Comparison of ENCODE assay signal across 18 cellular contexts in genomic region chr1:237763137-237763536, GRCh38.
A peak's percentile ranks its signal among the peaks of the same experiment; 100 is the strongest.
DNase-seq lines count a peak whose midpoint lies in the region; ATAC-seq and TF ChIP-seq lines count a peak whose summit lies in the region.
"Had no signal": no experiment of that assay in that cellular context is flagged by ENCODE, and none has a peak within 500 bp of the region (broad histone marks: within the 10 kb centered on the region; RNA-seq: fewer than 3 reads in every experiment).

No MANE protein-coding gene starts in this region.

- peaks cover 3% of the 10 kb centered on the region for H3K4me1 Mint-ChIP-seq in neural progenitor cell
- H3K4me1 Mint-ChIP-seq: B cell had no signal

- no peak overlapping the region for H3K4me2 ChIP-seq in neural progenitor cell
- H3K4me2 ChIP-seq: A549; BLaER1 treated with 17β-estradiol and CSF1 and Interleukin-3, amounts not matched to agents 10 nM and 100 nM had no signal

- H3K27me3 ChIP-seq in left ventricle myocardium inferior (ENCODE audit: low read depth): no peaks in the 10 kb centered on the region
- no peaks in the 10 kb centered on the region for H3K27me3 ChIP-seq in neural progenitor cell
- H3K27me3 ChIP-seq: BLaER1 treated with 17β-estradiol and CSF1 and Interleukin-3, amounts not matched to agents 10 nM and 100 nM had no signal

- TF ChIP-seq CTCF in left ventricle myocardium inferior (IDR thresholded peaks at IDR 0.05; ENCODE audit: borderline replicate concordance) (no peak), neural progenitor cell (IDR thresholded peaks at IDR 0.05) (no peak)

- H4K20me1 ChIP-seq in neural progenitor cell (ENCODE audit: low read depth): no peaks in the 10 kb centered on the region
- H4K20me1 ChIP-seq: BLaER1 treated with 17β-estradiol and CSF1 and Interleukin-3, amounts not matched to agents 10 nM and 100 nM had no signal

- no peaks in the 10 kb centered on the region for H3K27me3 Mint-ChIP-seq in neural progenitor cell (ENCODE audit: insufficient read depth, low read depth)
- H3K27me3 Mint-ChIP-seq: B cell had no signal

- H2AFZ ChIP-seq in neural progenitor cell (replicated peaks): peak overlapping the region; percentile 19

- H3K4me1 ChIP-seq in left ventricle myocardium inferior (peaks cover 21% of the 10 kb centered on the region), neural progenitor cell (no peaks in the 10 kb centered on the region)
- H3K4me1 ChIP-seq: BLaER1 treated with 17β-estradiol and CSF1 and Interleukin-3, amounts not matched to agents 10 nM and 100 nM had no signal

- H3K36me3 ChIP-seq in left ventricle myocardium inferior (peaks cover 12% of the 10 kb centered on the region), neural progenitor cell (no peaks in the 10 kb centered on the region)
- H3K36me3 ChIP-seq: BLaER1 treated with 17β-estradiol and CSF1 and Interleukin-3, amounts not matched to agents 10 nM and 100 nM had no signal

- peak; percentile 30 for ATAC-seq in Right ventricle myocardium superior (ENCODE audit: poor library complexity)
- ATAC-seq in HG03521 (IDR thresholded peaks at IDR 0.05; ENCODE audit: unreplicated experiment): no peak
- ATAC-seq: A549; CD8-positive, alpha-beta T cell; GM12878; HepG2 had no signal

- H3K9me3 ChIP-seq in left ventricle myocardium inferior (replicated peaks) (no peaks in the 10 kb centered on the region), neural progenitor cell (ENCODE audit: low read depth) (no peaks in the 10 kb centered on the region)
- H3K9me3 ChIP-seq: A549; BLaER1 treated with 17β-estradiol and CSF1 and Interleukin-3, amounts not matched to agents 10 nM and 100 nM had no signal

- no peaks in the 10 kb centered on the region for H3K9me3 Mint-ChIP-seq in neural progenitor cell
- H3K9me3 Mint-ChIP-seq: CD8-positive, alpha-beta T cell; H9 had no signal

- no peak for DNase-seq in Right ventricle myocardium superior
- no peak for DNase-seq in left ventricle myocardium inferior
- peak; percentile 20 for DNase-seq in Ammon's horn (ENCODE audit: low spot score)
- DNase-seq in cerebellar cortex (ENCODE audit: low spot score): peak; percentile 10
- DNase-seq in neural progenitor cell (ENCODE audit: low spot score): no peak
- DNase-seq in NCI-H1105 (lab: John Stamatoyannopoulos, UW): no peak
- DNase-seq in activated CD4-positive, alpha-beta T cell treated with anti-CD3 and anti-CD28 coated beads for 48 hours: no peak
- DNase-seq: Calu3; CD8-positive, alpha-beta T cell; DMS79 treated with DMSO at 0.1 percent for 48 hours; H9 had no signal

- H3K4me3 Mint-ChIP-seq in neural progenitor cell: no peak overlapping the region
- H3K4me3 Mint-ChIP-seq: B cell; CD8-positive, alpha-beta T cell; H9 had no signal

- no peak overlapping the region for H3K9ac ChIP-seq in neural progenitor cell
- H3K9ac ChIP-seq: BLaER1 treated with 17β-estradiol and CSF1 and Interleukin-3, amounts not matched to agents 10 nM and 100 nM had no signal

- H3F3A ChIP-seq in neural progenitor cell (ENCODE audit: low read depth): no peaks in the 10 kb centered on the region

- H3K36me3 Mint-ChIP-seq in neural progenitor cell: no peaks in the 10 kb centered on the region
- H3K36me3 Mint-ChIP-seq: CD8-positive, alpha-beta T cell had no signal

- H3K4me3 ChIP-seq in left ventricle myocardium inferior: no peak overlapping the region
- H3K4me3 ChIP-seq in neural progenitor cell: no peak overlapping the region
- H3K4me3 ChIP-seq: A549; BLaER1 treated with 17β-estradiol and CSF1 and Interleukin-3, amounts not matched to agents 10 nM and 100 nM; GM12878 had no signal

- no peak overlapping the region for H3K27ac Mint-ChIP-seq in neural progenitor cell
- H3K27ac Mint-ChIP-seq: B cell; CD8-positive, alpha-beta T cell had no signal

- intact Hi-C loops in Right ventricle myocardium superior (cut with DNase I) (no loop called here), left ventricle myocardium inferior (cut with micrococcal nuclease) (no loop called here)

- H3K27ac ChIP-seq in left ventricle myocardium inferior (replicated peaks): no peak overlapping the region
- no peak overlapping the region for H3K27ac ChIP-seq in neural progenitor cell
- H3K27ac ChIP-seq: 22Rv1; A549; BLaER1 treated with 17β-estradiol and CSF1 and Interleukin-3, amounts not matched to agents 10 nM and 100 nM had no signal

- H3K79me2 ChIP-seq in neural progenitor cell (ENCODE audit: low read depth): no peaks in the 10 kb centered on the region

Comparison
In these comparisons a context has a peak if more than half of its experiments do, and no peak if none do; other contexts are left out.
1. DNase-seq: peak in Ammon's horn (single experiment) and cerebellar cortex (single experiment); none in Right ventricle myocardium superior (single experiment), left ventricle myocardium inferior (single experiment), neural progenitor cell (single experiment), NCI-H1105 (single experiment) and activated CD4-positive, alpha-beta T cell treated with anti-CD3 and anti-CD28 coated beads for 48 hours (single experiment).